Comparison of ENCODE assay signal across 25 cellular contexts in the genomic region with DNA sequence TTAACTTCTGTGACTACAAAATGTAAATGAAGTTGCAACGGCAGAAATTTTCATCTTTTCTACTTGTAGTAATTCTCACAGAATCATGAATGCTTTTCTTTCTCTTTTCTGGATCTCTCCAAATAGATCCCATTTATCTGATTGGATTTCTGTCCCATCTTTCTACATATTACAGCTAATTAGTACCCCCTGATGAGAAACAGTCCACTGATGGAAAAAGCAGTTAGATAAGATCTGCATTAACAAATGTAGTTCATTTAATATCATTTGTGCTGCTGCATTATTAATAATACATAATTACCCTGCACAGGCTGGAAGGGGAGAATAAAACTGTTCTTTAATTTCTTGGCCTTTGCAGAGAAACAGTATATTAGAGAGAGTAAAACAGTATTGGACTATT.
"Had no signal": no experiment of that assay in that cellular context is flagged by ENCODE, and none has a peak within 500 bp of the region (broad histone marks: within the 10 kb centered on the region; RNA-seq: fewer than 3 reads in every experiment).

No MANE protein-coding gene starts in this region.

- H2AFZ ChIP-seq: hepatocyte had no signal

- H3K79me2 ChIP-seq: hepatocyte had no signal

- ATAC-seq: effector memory CD8-positive, alpha-beta T cell; esophagus mucosa; foreskin keratinocyte; gastrocnemius medialis; gastroesophageal sphincter; heart left ventricle; heart right ventricle had no signal

- H3K36me3 ChIP-seq: esophagus muscularis mucosa, esophagus squamous epithelium, gastrocnemius medialis, gastroesophageal sphincter, heart left ventricle, heart right ventricle had no signal

- H3K27me3 ChIP-seq: dorsolateral prefrontal cortex, esophagus muscularis mucosa, esophagus squamous epithelium, foreskin keratinocyte, gastrocnemius medialis, gastroesophageal sphincter, heart left ventricle, heart right ventricle, hepatocyte had no signal

- H3K27ac ChIP-seq: coronary artery, dorsolateral prefrontal cortex, epithelial cell of prostate, esophagus muscularis mucosa, esophagus squamous epithelium, foreskin keratinocyte, gastrocnemius medialis, gastroesophageal sphincter, heart left ventricle, heart right ventricle, hepatocyte had no signal

- H3K4me2 ChIP-seq: hepatocyte had no signal

- H3K4me3 ChIP-seq: coronary artery, dorsolateral prefrontal cortex, esophagus muscularis mucosa, esophagus squamous epithelium, gastrocnemius medialis, gastroesophageal sphincter, heart left ventricle, heart right ventricle, hepatocyte had no signal

- DNase-seq: cortex of kidney; dermis blood vessel endothelial cell; dorsolateral prefrontal cortex; effector CD4-positive, alpha-beta T cell; effector CD8-positive, alpha-beta T cell; effector memory CD4-positive, alpha-beta T cell; effector memory CD8-positive, alpha-beta T cell; endodermal cell; erythroblast; esophagus squamous epithelium; foreskin fibroblast; foreskin keratinocyte; foreskin melanocyte; gastrocnemius medialis; glutamatergic neuron; head of caudate nucleus; heart left ventricle; heart right ventricle; hippocampal formation had no signal

- H3K9me3 ChIP-seq: esophagus muscularis mucosa, esophagus squamous epithelium, gastrocnemius medialis, gastroesophageal sphincter, heart left ventricle, heart right ventricle had no signal

- H3K4me1 ChIP-seq: esophagus muscularis mucosa, esophagus squamous epithelium, foreskin keratinocyte, gastrocnemius medialis, gastroesophageal sphincter had no signal
